36 cellular contexts compared by ENCODE assay signal in genomic region chr3:36456784-36457183, GRCh38.
DNase-seq lines count a peak whose midpoint lies in the region; ATAC-seq, FAIRE-seq and TF ChIP-seq lines count a peak whose summit lies in the region.
"Had no signal": no experiment of that assay in that cellular context is flagged by ENCODE, and none has a peak within 500 bp of the region (broad histone marks: within the 10 kb centered on the region; RNA-seq: fewer than 3 reads in every experiment).

No MANE protein-coding gene starts in this region.

- no peak for FAIRE-seq in HepG2 (lab: Jason Lieb, UNC)
- peak; percentile 56 for FAIRE-seq in D721Med (lab: Jason Lieb, UNC)
- peak; percentile 45 for FAIRE-seq in astrocyte (lab: Jason Lieb, UNC)
- FAIRE-seq: A204.1, A549 had no signal

- H3K4me3 Mint-ChIP-seq in astrocyte (ENCODE audit: unreplicated experiment) = no peak overlapping the region
- no peak overlapping the region for H3K4me3 Mint-ChIP-seq in dendritic cell treated with granulocyte-macrophage colony-stimulating factor and Interleukin-4, amounts not matched to agents 40 ng/mL and 50 ng/mL, for 4 days
- H3K4me3 Mint-ChIP-seq: B cell; CD14-positive monocyte; CD4-positive, alpha-beta memory T cell; CD4-positive, alpha-beta T cell; CD4-positive, CD25-positive, alpha-beta regulatory T cell; CD8-positive, alpha-beta memory T cell; CD8-positive, alpha-beta T cell had no signal

- TF ChIP-seq RAD21 in HepG2 (CRISPR knock-in tag; IDR thresholded peaks at IDR 0.05) = no peak

- no TSS peak for BruUV-seq in HepG2 (replicated peaks; lab: Mats Ljungman, UMichigan)

- CTCF ChIA-PET in HepG2 (lab: Yijun Ruan, JAX; ENCODE audit: low intra/inter-chr PET ratio, low total read pairs) = no interaction called here

- TF ChIP-seq CTCF in HepG2 (CRISPR knock-in tag; IDR thresholded peaks at IDR 0.05) = no peak
- no peak for TF ChIP-seq CTCF in right lobe of liver (IDR thresholded peaks at IDR 0.05)
- TF ChIP-seq CTCF in D721Med (IDR thresholded peaks at IDR 0.05; ENCODE audit: insufficient read depth, missing control alignments) = no peak
- no peak for TF ChIP-seq CTCF in astrocyte (IDR thresholded peaks at IDR 0.05; ENCODE audit: insufficient read depth, low read depth, low read length)

- H3K9ac ChIP-seq in HepG2 (ENCODE audit: insufficient read depth, low read depth, low read length) (no peak overlapping the region), astrocyte (ENCODE audit: low read length) (no peak overlapping the region)
- H3K9ac ChIP-seq: BLaER1; BLaER1 treated with 17β-estradiol and CSF1 and Interleukin-3, amounts not matched to agents 10 nM and 100 nM had no signal

- TF ChIP-seq POLR2A in HepG2 (IDR thresholded peaks at IDR 0.05; ENCODE audit: insufficient read depth in 1 of 2, low read depth in 2 of 2, low read length in 2 of 2) = no peak
- no peak for TF ChIP-seq POLR2A in right lobe of liver (IDR thresholded peaks at IDR 0.05)

- no peaks in the 10 kb centered on the region for H3K9me3 ChIP-seq in HepG2 (ENCODE audit: low read length)
- H3K9me3 ChIP-seq in right lobe of liver = no peaks in the 10 kb centered on the region
- no peaks in the 10 kb centered on the region for H3K9me3 ChIP-seq in astrocyte (ENCODE audit: insufficient read depth, low read depth, low read length)
- H3K9me3 ChIP-seq: A549, BE2C, Caco-2 had no signal

- no peaks in the 10 kb centered on the region for H3K27me3 Mint-ChIP-seq in astrocyte (ENCODE audit: low read depth, unreplicated experiment)
- no peaks in the 10 kb centered on the region for H3K27me3 Mint-ChIP-seq in dendritic cell treated with granulocyte-macrophage colony-stimulating factor and Interleukin-4, amounts not matched to agents 40 ng/mL and 50 ng/mL, for 4 days
- H3K27me3 Mint-ChIP-seq: B cell; CD4-positive, alpha-beta T cell had no signal

- POLR2A ChIA-PET in HepG2 (lab: Yijun Ruan, JAX) = no interaction called here

- H3K4me3 ChIP-seq in HepG2 (replicated peaks in 1 of 3; ENCODE audit: insufficient read depth in 1 of 3, low read depth in 2 of 3, low read length in 3 of 3) (no peak overlapping the region), right lobe of liver (no peak overlapping the region), astrocyte (ENCODE audit: insufficient read depth, low read depth, low read length) (no peak overlapping the region)
- H3K4me3 ChIP-seq: A549; BLaER1; BLaER1 treated with 17β-estradiol and CSF1 and Interleukin-3, amounts not matched to agents 10 nM and 100 nM had no signal

- ATAC-seq in HepG2 (no peak), right lobe of liver (no peak)
- ATAC-seq: A549; CD8-positive, alpha-beta T cell had no signal

- H3K27ac ChIP-seq in HepG2 (ENCODE audit: extremely low read length, insufficient read depth, low read length) (no peak overlapping the region), right lobe of liver (no peak overlapping the region), astrocyte (ENCODE audit: low read depth, low read length) (no peak overlapping the region)
- H3K27ac ChIP-seq: 22Rv1; A549; BLaER1; BLaER1 treated with 17β-estradiol and CSF1 and Interleukin-3, amounts not matched to agents 10 nM and 100 nM; C4-2B had no signal

- DNase-seq in HepG2 (ENCODE audit: low spot score) (no peak), right lobe of liver (no peak), D721Med (ENCODE audit: insufficient read length, low spot score) (no peak), astrocyte (ENCODE audit: low read depth) (no peak), HuH-7.5 (ENCODE audit: low spot score) (no peak), cortex of kidney (lab: John Stamatoyannopoulos, UW) (no peak)
- DNase-seq in activated effector memory CD4-positive, alpha-beta T cell treated with anti-CD3 and anti-CD28 coated beads, Interleukin-2, amount 50 U/mL, for 16 hours = no peak
- DNase-seq: 8988T; ACHN; AML-193; BE2C; C1 segment of cervical spinal cord; Caco-2; Calu3; CD4-positive, alpha-beta memory T cell; CD4-positive, alpha-beta T cell; CD4-positive, CD25-positive, alpha-beta regulatory T cell; CD8-positive, alpha-beta memory T cell; CD8-positive, alpha-beta T cell; COR-L47; DMS 273 treated with DMSO at 0.1 percent for 48 hours; DMS153; DMS53; DMS79; DMS79 treated with DMSO at 0.1 percent for 48 hours; DND-41; EL had no signal

- no peak overlapping the region for H3K27ac Mint-ChIP-seq in astrocyte (ENCODE audit: unreplicated experiment)
- peak overlapping the region; percentile 20 for H3K27ac Mint-ChIP-seq in dendritic cell treated with granulocyte-macrophage colony-stimulating factor and Interleukin-4, amounts not matched to agents 40 ng/mL and 50 ng/mL, for 4 days
- H3K27ac Mint-ChIP-seq: B cell; CD14-positive monocyte; CD4-positive, alpha-beta T cell; CD8-positive, alpha-beta memory T cell; CD8-positive, alpha-beta T cell had no signal

- no peaks in the 10 kb centered on the region for H3K79me2 ChIP-seq in HepG2 (ENCODE audit: insufficient read depth, low read length)
- no peaks in the 10 kb centered on the region for H3K79me2 ChIP-seq in astrocyte (ENCODE audit: insufficient read depth, low read length)

- H3K4me2 ChIP-seq in HepG2 (ENCODE audit: low read depth, low read length) (no peak overlapping the region), astrocyte (ENCODE audit: low read length) (no peak overlapping the region)
- H3K4me2 ChIP-seq: A549; BLaER1; BLaER1 treated with 17β-estradiol and CSF1 and Interleukin-3, amounts not matched to agents 10 nM and 100 nM had no signal

- H4K20me1 ChIP-seq in HepG2 (ENCODE audit: insufficient read depth, low read length) (no peaks in the 10 kb centered on the region), astrocyte (ENCODE audit: insufficient read depth, low read length) (no peaks in the 10 kb centered on the region)
- H4K20me1 ChIP-seq: BLaER1; BLaER1 treated with 17β-estradiol and CSF1 and Interleukin-3, amounts not matched to agents 10 nM and 100 nM had no signal

- H3K27me3 ChIP-seq in HepG2 (ENCODE audit: control insufficient read depth in 1 of 2, insufficient read depth in 2 of 2, low read length in 2 of 2) (no peaks in the 10 kb centered on the region), right lobe of liver (no peaks in the 10 kb centered on the region), astrocyte (ENCODE audit: insufficient read depth, low read length) (no peaks in the 10 kb centered on the region)
- H3K27me3 ChIP-seq: BE2C; BLaER1; BLaER1 treated with 17β-estradiol and CSF1 and Interleukin-3, amounts not matched to agents 10 nM and 100 nM had no signal

- intact Hi-C loops in HepG2 (cut with micrococcal nuclease; ENCODE audit: unreplicated experiment) (no loop called here), right lobe of liver (cut with DNase I) (no loop called here)
- intact Hi-C loops in dendritic cell treated with granulocyte-macrophage colony-stimulating factor and Interleukin-4, amounts not matched to agents 40 ng/mL and 50 ng/mL, for 4 days (cut with micrococcal nuclease) = loop anchor here (5.0 kb wide), 1 partner anchor 36 kb away; no protein-coding TSS in a partner anchor

- peaks cover 7% of the 10 kb centered on the region for H3K36me3 Mint-ChIP-seq in astrocyte (ENCODE audit: low read depth, unreplicated experiment)
- peaks cover 82% of the 10 kb centered on the region for H3K36me3 Mint-ChIP-seq in dendritic cell treated with granulocyte-macrophage colony-stimulating factor and Interleukin-4, amounts not matched to agents 40 ng/mL and 50 ng/mL, for 4 days (ENCODE audit: low read depth)
- H3K36me3 Mint-ChIP-seq: CD4-positive, alpha-beta memory T cell; CD4-positive, CD25-positive, alpha-beta regulatory T cell; CD8-positive, alpha-beta memory T cell; CD8-positive, alpha-beta T cell had no signal

- TF ChIP-seq EP300 in HepG2 (IDR thresholded peaks at IDR 0.05; ENCODE audit: low read depth in 2 of 2, low read length in 2 of 2) = no peak
- no peak for TF ChIP-seq EP300 in HepG2 (CRISPR knock-in tag; IDR thresholded peaks at IDR 0.05; ENCODE audit: borderline replicate concordance)

- H3K36me3 ChIP-seq in HepG2 (replicated peaks in 1 of 2; ENCODE audit: control insufficient read depth in 1 of 2, insufficient read depth in 2 of 2, low read length in 2 of 2) (no peaks in the 10 kb centered on the region), right lobe of liver (no peaks in the 10 kb centered on the region), astrocyte (ENCODE audit: insufficient read depth, low read length) (no peaks in the 10 kb centered on the region)
- H3K36me3 ChIP-seq: BLaER1; BLaER1 treated with 17β-estradiol and CSF1 and Interleukin-3, amounts not matched to agents 10 nM and 100 nM had no signal

- no peaks in the 10 kb centered on the region for H3K9me3 Mint-ChIP-seq in astrocyte (ENCODE audit: unreplicated experiment)
- no peaks in the 10 kb centered on the region for H3K9me3 Mint-ChIP-seq in dendritic cell treated with granulocyte-macrophage colony-stimulating factor and Interleukin-4, amounts not matched to agents 40 ng/mL and 50 ng/mL, for 4 days
- H3K9me3 Mint-ChIP-seq: CD4-positive, alpha-beta T cell; CD8-positive, alpha-beta T cell had no signal

- H2AFZ ChIP-seq in HepG2 (ENCODE audit: low read length) (no peak overlapping the region), astrocyte (ENCODE audit: low read depth, low read length) (no peak overlapping the region)

- H3K4me1 Mint-ChIP-seq in astrocyte (ENCODE audit: low read depth, unreplicated experiment) = peaks cover 25% of the 10 kb centered on the region
- H3K4me1 Mint-ChIP-seq in dendritic cell treated with granulocyte-macrophage colony-stimulating factor and Interleukin-4, amounts not matched to agents 40 ng/mL and 50 ng/mL, for 4 days (ENCODE audit: low read depth) = peaks cover 33% of the 10 kb centered on the region
- H3K4me1 Mint-ChIP-seq: B cell; CD4-positive, alpha-beta memory T cell; CD8-positive, alpha-beta memory T cell had no signal

- H3K4me1 ChIP-seq in HepG2 (ENCODE audit: insufficient read depth, low read length) = no peaks in the 10 kb centered on the region
- peaks cover 0 to 10% (median 3%) of the 10 kb centered on the region in 4 donors for H3K4me1 ChIP-seq in right lobe of liver
- peaks cover 4% of the 10 kb centered on the region for H3K4me1 ChIP-seq in astrocyte (ENCODE audit: insufficient read depth, low read length)
- H3K4me1 ChIP-seq: A549, BE2C, Caco-2 had no signal

- in situ Hi-C loops in HepG2 (cut with HindIII; ENCODE audit: extremely low pct_ligation_motif_present, low pct_unique_long_range_greater_than_20kb) = no loop called here

- 1% methylated on average over 4 of the region's 4 CpGs for WGBS in HepG2 (ENCODE audit: low lambda C conversion rate)
- 88% methylated on average over 4 of the region's 4 CpGs for WGBS in right lobe of liver (ENCODE audit: insufficient coverage, low coverage, low lambda C conversion rate, missing lambda C conversion rate)

TF ChIP-seq in HepG2, 621 proteins besides CTCF, POLR2A, EP300 and RAD21:
- TF ChIP-seq KAT7 (CRISPR knock-in tag; IDR thresholded peaks at IDR 0.05; ENCODE audit: borderline replicate concordance) (no peak), ATF7 (IDR thresholded peaks at IDR 0.05) (peak; percentile 52; the same call in 1 of the 2 replicates), ATF7 (CRISPR knock-in tag; IDR thresholded peaks at IDR 0.05) (no peak), CREB1 (IDR thresholded peaks at IDR 0.05) (peak; percentile 88), CREB1 (CRISPR knock-in tag; IDR thresholded peaks at IDR 0.05) (no peak)
